ENCODE assay signal across 33 cellular contexts in genomic region chr7:121579639-121580038, GRCh38.
"Had no signal": no experiment of that assay in that cellular context is flagged by ENCODE, and none has a peak within 500 bp of the region (broad histone marks: within the 10 kb centered on the region; RNA-seq: fewer than 3 reads in every experiment).

No MANE protein-coding gene starts in this region.

- FAIRE-seq: astrocyte, bronchial epithelial cell had no signal

- H3K27me3 ChIP-seq: adrenal gland, ascending aorta, body of pancreas, brain microvascular endothelial cell, breast epithelium, cardiac muscle cell had no signal

- H3K4me3 ChIP-seq: adrenal gland, ascending aorta, body of pancreas, breast epithelium, cardiac muscle cell had no signal

- H3K27ac ChIP-seq: adrenal gland, ascending aorta, body of pancreas, brain microvascular endothelial cell, breast epithelium, cardiac muscle cell had no signal

- DNase-seq: activated effector memory CD4-positive, alpha-beta T cell treated with anti-CD3 and anti-CD28 coated beads, Interleukin-2, amount 50 U/mL, for 16 hours; activated effector memory CD4-positive, alpha-beta T cell treated with Interleukin-2 at 50 U/mL for 16 hours; activated gamma-delta T cell; activated gamma-delta T cell treated with Interleukin-2 at 50 U/mL for 16 hours; activated naive CD4-positive, alpha-beta T cell; activated naive CD4-positive, alpha-beta T cell treated with anti-CD3 and anti-CD28 coated beads for 36 hours; activated naive CD4-positive, alpha-beta T cell treated with anti-CD3 and anti-CD28 coated beads, Interleukin-2, amount 10 ng/mL, durations not matched to agents 7 days and 5 days; activated naive CD4-positive, alpha-beta T cell treated with anti-CD3 and anti-CD28 coated beads, Interleukin-2, amount 50 U/mL, for 16 hours; activated naive CD4-positive, alpha-beta T cell treated with Interleukin-2 at 50 U/mL for 16 hours; activated naive CD8-positive, alpha-beta T cell treated with anti-CD3 and anti-CD28 coated beads for 36 hours; activated naive CD8-positive, alpha-beta T cell treated with anti-CD3 and anti-CD28 coated beads, Interleukin-2, amount 10 ng/mL, durations not matched to agents 7 days and 5 days; activated naive CD8-positive, alpha-beta T cell treated with anti-CD3 and anti-CD28 coated beads, Interleukin-2, amount 50 U/mL, for 24 hours; activated T-cell treated with anti-CD3 and anti-CD28 coated beads for 4 hours; activated T-cell treated with anti-CD3 and anti-CD28 coated beads, Interleukin-2, amount 50 U/mL, for 1 hour; activated T-cell treated with anti-CD3 and anti-CD28 coated beads, Interleukin-2, amount 50 U/mL, for 24 hours; activated T-cell treated with anti-CD3 and anti-CD28 coated beads, Interleukin-2, amount 50 U/mL, for 4 hours; activated T-cell treated with anti-CD3 and anti-CD28 coated beads, Interleukin-2, amount 50 U/mL, for 48 hours; activated T-cell treated with anti-CD3 and anti-CD28 coated beads, Interleukin-2, amount 50 U/mL, for 72 hours; adrenal gland; amniotic stem cell; amygdala; anterior cingulate cortex; aorta; body of pancreas; brain microvascular endothelial cell; central memory CD4-positive, alpha-beta T cell had no signal

- H3K36me3 ChIP-seq: adrenal gland, ascending aorta, brain microvascular endothelial cell, breast epithelium, cardiac muscle cell had no signal

- ATAC-seq: activated naive CD4-positive, alpha-beta T cell treated with anti-CD3 and anti-CD28 coated beads, Interleukin-2, amount 50 U/mL, for 72 hours; activated naive CD8-positive, alpha-beta T cell treated with anti-CD3 and anti-CD28 coated beads, Interleukin-2, amount 50 U/mL, for 24 hours; activated T-cell treated with anti-CD3 and anti-CD28 coated beads, Interleukin-2, amount 50 U/mL, for 4 hours; activated T-cell treated with anti-CD3 and anti-CD28 coated beads, Interleukin-2, amount 50 U/mL, for 72 hours; activated T-helper 17 cell treated with anti-CD3 and anti-CD28 coated beads, Interleukin-2, amount 50 U/mL, for 72 hours; body of pancreas had no signal

- H3K4me1 ChIP-seq: adrenal gland, ascending aorta, breast epithelium had no signal

- H3K9me3 ChIP-seq: adrenal gland, ascending aorta, body of pancreas, breast epithelium had no signal
